8 cellular contexts compared by ENCODE assay signal in genomic region chr3:194135806-194136518, GRCh38. TPM values are rescaled to one million over a fixed set of nuclear protein-coding genes. Genes with fewer than 3 reads are reported as not detected.
DNase-seq lines count a peak whose midpoint lies in the region; ATAC-seq and TF ChIP-seq lines count a peak whose summit lies in the region.

Gene HES1 (plus strand): TSS chr3:194136148. CDS start chr3:194136381, 233 bp downstream.

- H3K27ac ChIP-seq in lung (ENCODE audit: low read depth in 1 of 2, low read length in 1 of 2): peak within 1 kb of the TSS; percentile 92 to 99

- H3K4me1 Mint-ChIP-seq in activated CD4-positive, alpha-beta T cell treated with anti-CD3 and anti-CD28 coated beads, Interleukin-2, amount 10 ng/mL, durations not matched to agents 7 days and 5 days: peaks cover 66% of the 10 kb centered on the region
- H3K4me1 Mint-ChIP-seq in stimulated activated effector memory CD8-positive, alpha-beta T cell treated with anti-CD3 and anti-CD28 coated beads, Interleukin-12 subunit alpha, Interleukin-12 subunit beta, amount 100 ng/mL, for 72 hours: peaks cover 41% of the 10 kb centered on the region

- peak within 1 kb of the TSS; percentile 85 for H3K4me3 Mint-ChIP-seq in activated CD4-positive, alpha-beta T cell treated with anti-CD3 and anti-CD28 coated beads, Interleukin-2, amount 10 ng/mL, durations not matched to agents 7 days and 5 days
- H3K4me3 Mint-ChIP-seq in stimulated activated effector memory CD8-positive, alpha-beta T cell treated with anti-CD3 and anti-CD28 coated beads, Interleukin-12 subunit alpha, Interleukin-12 subunit beta, amount 100 ng/mL, for 72 hours: peak within 1 kb of the TSS; percentile 80

- CTCF ChIA-PET in activated CD4-positive, alpha-beta T cell treated with anti-CD3 and anti-CD28 coated beads, Interleukin-2, amount 10 ng/mL, durations not matched to agents 7 days and 5 days (lab: Charles Lee): interaction anchor here (0.7 to 1.9 kb wide), 3 partner anchors 23 to 179 kb away, joined by 3 to 5 read pairs (median 5); no protein-coding TSS in a partner anchor

- peaks cover 80% of the 10 kb centered on the region for H3K27me3 Mint-ChIP-seq in activated CD4-positive, alpha-beta T cell treated with anti-CD3 and anti-CD28 coated beads, Interleukin-2, amount 10 ng/mL, durations not matched to agents 7 days and 5 days

- in situ Hi-C loops in endometrial microvascular endothelial cells (cut with HindIII; ENCODE audit: inconsistent ontology term, low pct_unique_long_range_greater_than_20kb, low sequenced_read_pairs): loop anchor here (10.0 kb wide), 1 partner anchor 169 kb away; no protein-coding TSS in a partner anchor

- 1% methylated on average over 29 of the region's 29 CpGs for WGBS in lung, 2 donors

- H3K36me3 Mint-ChIP-seq in activated CD4-positive, alpha-beta T cell treated with anti-CD3 and anti-CD28 coated beads, Interleukin-2, amount 10 ng/mL, durations not matched to agents 7 days and 5 days (ENCODE audit: low read depth): peaks cover 18% of the 10 kb centered on the region
- peaks cover 6% of the 10 kb centered on the region for H3K36me3 Mint-ChIP-seq in stimulated activated effector memory CD8-positive, alpha-beta T cell treated with anti-CD3 and anti-CD28 coated beads, Interleukin-12 subunit alpha, Interleukin-12 subunit beta, amount 100 ng/mL, for 72 hours

- peak; percentile 82 for DNase-seq in GM12865 (ENCODE audit: low read depth)
- peak; percentile 95 for DNase-seq in NCI-H226
- peak; percentile 45 for DNase-seq in activated CD4-positive, alpha-beta T cell treated with anti-CD3 and anti-CD28 coated beads, Interleukin-2, amount 10 ng/mL, durations not matched to agents 7 days and 5 days
- DNase-seq in lung (ENCODE audit: low spot score): peak; percentile 94
- DNase-seq in stimulated activated effector memory CD8-positive, alpha-beta T cell treated with anti-CD3 and anti-CD28 coated beads, Interleukin-12 subunit alpha, Interleukin-12 subunit beta, amount 100 ng/mL, for 72 hours (ENCODE audit: low spot score in 2 of 2): peak in 1 of 2 donors; percentile 57
- DNase-seq in activated gamma-delta T cell treated with Interleukin-2 at 50 U/mL for 16 hours: no peak

- no peaks in the 10 kb centered on the region for H3K36me3 ChIP-seq in lung (ENCODE audit: control insufficient read depth in 2 of 2, insufficient read depth in 2 of 2, low read length in 2 of 2)

- TF ChIP-seq CTCF in GM12865 (IDR thresholded peaks at IDR 0.05; ENCODE audit: insufficient read depth, low read depth, low read length, missing control alignments) (no peak), lung (IDR thresholded peaks at IDR 0.05; ENCODE audit: control extremely low read depth, extremely low read depth) (no peak)

- peaks cover 0 to 3% of the 10 kb centered on the region in 2 donors for H3K4me1 ChIP-seq in lung (ENCODE audit: control insufficient read depth in 2 of 2, insufficient read depth in 2 of 2, low read length in 2 of 2)

- H3K9me3 Mint-ChIP-seq in activated CD4-positive, alpha-beta T cell treated with anti-CD3 and anti-CD28 coated beads, Interleukin-2, amount 10 ng/mL, durations not matched to agents 7 days and 5 days: no peaks in the 10 kb centered on the region
- H3K9me3 Mint-ChIP-seq in stimulated activated effector memory CD8-positive, alpha-beta T cell treated with anti-CD3 and anti-CD28 coated beads, Interleukin-12 subunit alpha, Interleukin-12 subunit beta, amount 100 ng/mL, for 72 hours: no peaks in the 10 kb centered on the region

- ATAC-seq in HG03103 (IDR thresholded peaks at IDR 0.05; ENCODE audit: low read depth, unreplicated experiment) (peak; percentile 23), lung (ENCODE audit: insufficient read depth, low FRiP score) (peak; percentile 64)
- ATAC-seq in stimulated activated effector memory CD8-positive, alpha-beta T cell treated with anti-CD3 and anti-CD28 coated beads, Interleukin-12 subunit alpha, Interleukin-12 subunit beta, amount 100 ng/mL, for 72 hours: peak; percentile 31

- no peaks in the 10 kb centered on the region for H3K9me3 ChIP-seq in lung (ENCODE audit: control insufficient read depth in 2 of 2, insufficient read depth in 1 of 2, low read length in 1 of 2)

- no peaks in the 10 kb centered on the region for H3K27me3 ChIP-seq in lung (ENCODE audit: control insufficient read depth, insufficient read depth)

- POLR2A ChIA-PET in activated CD4-positive, alpha-beta T cell treated with anti-CD3 and anti-CD28 coated beads, Interleukin-2, amount 10 ng/mL, durations not matched to agents 7 days and 5 days (lab: Charles Lee): interaction anchor here (0.6 to 0.7 kb wide), 3 partner anchors 102 to 189 kb away, joined by 4 to 10 read pairs (median 4); no protein-coding TSS in a partner anchor

- H3K4me3 ChIP-seq in GM12865 (ENCODE audit: low read depth, low read length) (peak within 1 kb of the TSS; percentile 55), lung (peak within 1 kb of the TSS; percentile 67)

- H3K27ac Mint-ChIP-seq in activated CD4-positive, alpha-beta T cell treated with anti-CD3 and anti-CD28 coated beads, Interleukin-2, amount 10 ng/mL, durations not matched to agents 7 days and 5 days: peak within 1 kb of the TSS; percentile 93
- H3K27ac Mint-ChIP-seq in stimulated activated effector memory CD8-positive, alpha-beta T cell treated with anti-CD3 and anti-CD28 coated beads, Interleukin-12 subunit alpha, Interleukin-12 subunit beta, amount 100 ng/mL, for 72 hours: peak within 1 kb of the TSS; percentile 67

RNA-seq across cellular contexts. Expression of gene HES1, which starts in this region (rescaled TPM):
- 1 to 10 TPM; 2.4 to 2.7 TPM for total RNA-seq in activated CD4-positive, alpha-beta T cell treated with anti-CD3 and anti-CD28 coated beads, Interleukin-2, amount 10 ng/mL, durations not matched to agents 7 days and 5 days
- total RNA-seq in endometrial microvascular endothelial cells (ENCODE audit: inconsistent ontology term) (13.0 TPM), lung (10 to 100 TPM; 30.8 to 70.6 TPM)
- 10 to 100 TPM; 16.5 to 24.3 TPM for polyA plus RNA-seq in lung
